ENCODE assay signal across 2 cellular contexts in genomic region chr6:156948807-156949206, GRCh38.
TF ChIP-seq lines count a peak whose summit lies in the region.

No MANE protein-coding gene starts in this region.

TF ChIP-seq in K562, 482 proteins besides CTCF, POLR2A, EP300 and RAD21 (continued from another document):
- TF ChIP-seq ZBTB49 (CRISPR knock-in tag; IDR thresholded peaks at IDR 0.05; ENCODE audit: borderline replicate concordance) (no peak), BRD9 (IDR thresholded peaks at IDR 0.05; ENCODE audit: low read depth, partially characterized antibody) (no peak), ARID1B (IDR thresholded peaks at IDR 0.05) (0 out of 2 replicates have a peak, but pooled peaks have one; percentile 14), FOSL1 (tag; conservative IDR thresholded peaks at IDR 0.05) (0 out of 2 replicates have a peak, but pooled peaks have one; percentile 44), GTF3C2 (IDR thresholded peaks at IDR 0.05; ENCODE audit: borderline replicate concordance, extremely low read depth, insufficient read length) (no peak), NR1H2 (CRISPR knock-in tag; IDR thresholded peaks at IDR 0.05) (no peak), MBD1 (CRISPR knock-in tag; IDR thresholded peaks at IDR 0.05) (no peak), CBX1 (IDR thresholded peaks at IDR 0.05; ENCODE audit: low read depth) (no peak), SP2 (IDR thresholded peaks at IDR 0.05; ENCODE audit: extremely low read depth, low read depth, low read length, poor library complexity, severe bottlenecking) (no peak)

TF ChIP-seq in HepG2, 621 proteins besides CTCF, POLR2A, EP300 and RAD21 (continued from another document):
- no peak for TF ChIP-seq SPEN (CRISPR knock-in tag; IDR thresholded peaks at IDR 0.05; ENCODE audit: low read depth)
- no peak for TF ChIP-seq TBX3 (IDR thresholded peaks at IDR 0.05; ENCODE audit: borderline replicate concordance)
- no peak for TF ChIP-seq ZNF317 (CRISPR knock-in tag; IDR thresholded peaks at IDR 0.05)
- TF ChIP-seq CREM (IDR thresholded peaks at IDR 0.05): no peak
- TF ChIP-seq CREM (CRISPR knock-in tag; IDR thresholded peaks at IDR 0.05): no peak
- no peak for TF ChIP-seq ZXDC (CRISPR knock-in tag; IDR thresholded peaks at IDR 0.05)
- TF ChIP-seq NR2F2 (IDR thresholded peaks at IDR 0.05; ENCODE audit: borderline replicate concordance, low read depth): no peak
- no peak for TF ChIP-seq TBL1XR1 (IDR thresholded peaks at IDR 0.05; ENCODE audit: borderline replicate concordance, low read length, partially characterized antibody)
- TF ChIP-seq NONO (IDR thresholded peaks at IDR 0.05): no peak
- no peak for TF ChIP-seq NONO (CRISPR knock-in tag; conservative IDR thresholded peaks at IDR 0.05)
- TF ChIP-seq ZNF879 (CRISPR knock-in tag; IDR thresholded peaks at IDR 0.05): no peak
- no peak for TF ChIP-seq KLF11 (CRISPR knock-in tag; IDR thresholded peaks at IDR 0.05)
- no peak for TF ChIP-seq ADNP (CRISPR knock-in tag; IDR thresholded peaks at IDR 0.05)
- no peak for TF ChIP-seq NRL (CRISPR knock-in tag; IDR thresholded peaks at IDR 0.05; ENCODE audit: borderline replicate concordance)
- no peak for TF ChIP-seq HDAC1 (CRISPR knock-in tag; IDR thresholded peaks at IDR 0.05)
